In the genomic region with DNA sequence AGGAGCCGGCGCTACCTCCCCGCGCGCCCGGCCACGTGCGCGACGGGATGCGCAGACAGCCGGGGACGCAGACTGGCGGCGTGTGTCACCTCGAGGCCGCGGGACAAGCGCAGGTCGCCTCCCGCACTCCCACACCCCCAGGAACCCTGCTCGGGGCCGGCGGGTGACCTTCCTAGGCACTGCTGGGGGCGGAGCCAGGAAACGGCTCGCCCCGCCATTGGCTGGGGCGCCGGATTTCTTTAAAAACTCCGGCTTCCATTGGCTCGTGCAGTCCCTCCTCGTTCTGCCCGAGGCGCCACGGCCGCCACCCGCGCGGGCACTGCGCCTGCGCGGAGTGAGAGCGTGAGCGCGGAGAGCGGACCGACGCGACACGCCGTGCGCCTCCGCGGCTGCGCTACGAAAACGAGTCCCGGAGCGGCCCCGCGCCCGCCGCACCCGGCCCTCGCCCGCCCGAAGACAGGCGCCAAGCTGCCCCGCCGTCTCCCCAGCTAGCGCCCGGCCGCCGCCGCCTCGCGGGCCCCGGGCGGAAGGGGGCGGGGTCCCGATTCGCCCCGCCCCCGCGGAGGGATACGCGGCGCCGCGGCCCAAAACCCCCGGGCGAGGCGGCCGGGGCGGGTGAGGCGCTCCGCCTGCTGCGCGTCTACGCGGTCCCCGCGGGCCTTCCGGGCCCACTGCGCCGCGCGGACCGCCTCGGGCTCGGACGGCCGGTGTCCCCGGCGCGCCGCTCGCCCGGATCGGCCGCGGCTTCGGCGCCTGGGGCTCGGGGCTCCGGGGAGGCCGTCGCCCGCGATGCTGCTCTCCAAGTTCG, we compare ENCODE assay signal across 1 cellular context.
TF ChIP-seq lines count a peak whose summit lies in the region.

Gene PIM3, plus strand, starts transcription at position 614 of the 808 bp plus-strand sequence. Its CDS starts 176 bp downstream, at position 790.

TF ChIP-seq in HepG2, 621 proteins besides CTCF, POLR2A, EP300 and RAD21 (continued from another document and continues in another):
- TF ChIP-seq ZNF800 (CRISPR knock-in tag; IDR thresholded peaks at IDR 0.05) (no peak; the same call in 1 of the 2 replicates), GATAD1 (CRISPR knock-in tag; IDR thresholded peaks at IDR 0.05) (peak; percentile 18; the same call in 1 of the 2 replicates), KLF15 (CRISPR knock-in tag; IDR thresholded peaks at IDR 0.05; ENCODE audit: borderline replicate concordance) (0 out of 2 replicates have a peak, but pooled peaks have one; percentile 45), ASH2L (IDR thresholded peaks at IDR 0.05; ENCODE audit: insufficient read length, low read depth, low read length) (peak; percentile 16), ZXDC (CRISPR knock-in tag; IDR thresholded peaks at IDR 0.05) (peak; percentile 20; the same call in 1 of the 2 replicates), HINFP (CRISPR knock-in tag; IDR thresholded peaks at IDR 0.05; ENCODE audit: low read depth) (no peak), SIN3A (IDR thresholded peaks at IDR 0.05; ENCODE audit: borderline replicate concordance, low read depth, low read length) (peak; percentile 91), GATA4 (IDR thresholded peaks at IDR 0.05; ENCODE audit: borderline replicate concordance, low read depth) (0 out of 2 replicates have a peak, but pooled peaks have one; percentile 23), ZFP36L1 (CRISPR knock-in tag; IDR thresholded peaks at IDR 0.05) (0 out of 2 replicates have a peak, but pooled peaks have one; percentile 2), ZNF326 (CRISPR knock-in tag; IDR thresholded peaks at IDR 0.05; ENCODE audit: borderline replicate concordance) (no peak), MYC (CRISPR knock-in tag; IDR thresholded peaks at IDR 0.05; ENCODE audit: borderline replicate concordance) (peak; percentile 99), ZSCAN22 (CRISPR knock-in tag; IDR thresholded peaks at IDR 0.05) (no peak), ZSCAN12 (CRISPR knock-in tag; IDR thresholded peaks at IDR 0.05) (no peak), USF2 (IDR thresholded peaks at IDR 0.05; ENCODE audit: low read depth, low read length) (no peak), USF2 (CRISPR knock-in tag; IDR thresholded peaks at IDR 0.05; ENCODE audit: borderline replicate concordance) (no peak), ARNTL (CRISPR knock-in tag; IDR thresholded peaks at IDR 0.05) (peak; percentile 92; the same call in 1 of the 2 replicates), GFI1 (CRISPR knock-in tag; IDR thresholded peaks at IDR 0.05; ENCODE audit: borderline replicate concordance) (no peak), KAT8 (CRISPR knock-in tag; IDR thresholded peaks at IDR 0.05) (peak; percentile 51; the same call in 1 of the 2 replicates), ZNF678 (CRISPR knock-in tag; IDR thresholded peaks at IDR 0.05) (peak; percentile 66; the same call in 1 of the 2 replicates), MYPOP (CRISPR knock-in tag; IDR thresholded peaks at IDR 0.05) (peak; percentile 71; the same call in 1 of the 2 replicates), ZNF362 (CRISPR knock-in tag; IDR thresholded peaks at IDR 0.05; ENCODE audit: borderline replicate concordance) (no peak), KDM3A (CRISPR knock-in tag; IDR thresholded peaks at IDR 0.05; ENCODE audit: low read depth) (no peak), ZNF263 (CRISPR knock-in tag; IDR thresholded peaks at IDR 0.05) (no peak; the same call in 1 of the 2 replicates), MAFG (CRISPR knock-in tag; IDR thresholded peaks at IDR 0.05) (no peak), SP5 (CRISPR knock-in tag; IDR thresholded peaks at IDR 0.05; ENCODE audit: borderline replicate concordance, low read depth) (peak; percentile 51; the same call in 1 of the 2 replicates), MED8 (CRISPR knock-in tag; IDR thresholded peaks at IDR 0.05; ENCODE audit: insufficient replicate concordance) (peak; percentile 59), ZNF142 (CRISPR knock-in tag; IDR thresholded peaks at IDR 0.05) (peak; percentile 77), SKI (IDR thresholded peaks at IDR 0.05; ENCODE audit: partially characterized antibody) (peak; percentile 93), ZNF143 (CRISPR knock-in tag; IDR thresholded peaks at IDR 0.05) (peak; percentile 51; the same call in 1 of the 2 replicates), SRY (CRISPR knock-in tag; IDR thresholded peaks at IDR 0.05) (peak; percentile 96), ZNF501 (CRISPR knock-in tag; IDR thresholded peaks at IDR 0.05) (peak; percentile 34; the same call in 1 of the 2 replicates), HNRNPL (IDR thresholded peaks at IDR 0.05; ENCODE audit: low read depth, low read length) (no peak), ZNF432 (CRISPR knock-in tag; IDR thresholded peaks at IDR 0.05; ENCODE audit: borderline replicate concordance) (no peak), NONO (IDR thresholded peaks at IDR 0.05) (no peak), NONO (CRISPR knock-in tag; conservative IDR thresholded peaks at IDR 0.05) (peak; percentile 66)
- TF ChIP-seq, protein P1, sequence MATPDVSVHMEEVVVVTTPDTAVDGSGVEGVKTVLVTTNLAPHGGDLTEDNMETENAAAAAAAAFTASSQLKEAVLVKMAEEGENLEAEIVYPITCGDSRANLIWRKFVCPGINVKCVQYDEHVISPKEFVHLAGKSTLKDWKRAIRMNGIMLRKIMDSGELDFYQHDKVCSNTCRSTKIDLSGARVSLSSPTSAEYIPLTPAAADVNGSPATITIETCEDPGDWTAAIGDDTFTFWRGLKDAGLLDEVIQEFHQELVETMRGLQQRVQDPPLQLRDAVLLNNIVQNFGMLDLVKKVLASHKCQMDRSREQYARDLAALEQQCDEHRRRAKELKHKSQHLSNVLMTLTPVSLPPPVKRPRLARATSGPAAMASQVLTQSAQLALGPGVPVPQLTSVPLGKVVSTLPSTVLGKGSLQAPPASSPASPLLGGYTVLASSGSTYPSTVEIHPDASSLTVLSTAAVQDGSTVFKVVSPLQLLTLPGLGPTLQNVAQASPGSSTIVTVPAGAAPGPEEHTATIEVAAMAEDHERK (CRISPR knock-in tag; IDR thresholded peaks at IDR 0.05; ENCODE audit: low read depth): 0 out of 2 replicates have a peak, but pooled peaks have one; percentile 56
